In genomic region chr13:78816592-78816991, GRCh38 we compare ENCODE assay signal across 21 cellular contexts.
"Had no signal": no experiment of that assay in that cellular context is flagged by ENCODE, and none has a peak within 500 bp of the region (broad histone marks: within the 10 kb centered on the region; RNA-seq: fewer than 3 reads in every experiment).

No MANE protein-coding gene starts in this region.

- H3K4me1 Mint-ChIP-seq: memory B cell; mesothelial cell of epicardium; natural killer cell; stimulated activated naive B cell treated with anti-CD40 and anti-IgM and Interleukin-4, amounts not matched to agents 10 μg/mL and 1 μg/mL and 100 μg/mL, for 72 hours; stimulated activated naive CD8-positive, alpha-beta T cell treated with anti-CD3 and anti-CD28 coated beads, Interleukin-15, amount 100 ng/mL, for 72 hours had no signal

- H3K36me3 Mint-ChIP-seq: memory B cell; mesothelial cell of epicardium; natural killer cell; stimulated activated naive B cell treated with anti-CD40 and anti-IgM and Interleukin-4, amounts not matched to agents 10 μg/mL and 1 μg/mL and 100 μg/mL, for 72 hours had no signal

- H3K9me3 ChIP-seq: heart left ventricle, left lung, lower lobe of right lung, sigmoid colon, testis, tibial nerve, upper lobe of right lung had no signal

- DNase-seq: cortex of kidney; dorsolateral prefrontal cortex; effector CD8-positive, alpha-beta T cell; heart left ventricle; hypothalamus; left lung; lower lobe of right lung; natural killer cell; posterior cingulate gyrus; sigmoid colon; stimulated activated CD4-positive, alpha-beta T cell treated with anti-CD3 and anti-CD28 coated beads, Interleukin-2, amount 100 ng/mL, for 24 hours; stimulated activated CD4-positive, alpha-beta T cell treated with anti-CD3 and anti-CD28 coated beads, Interleukin-4, amount 100 ng/mL, for 4 hours; stimulated activated naive B cell treated with anti-CD40 and anti-IgM and Interleukin-4, amounts not matched to agents 10 μg/mL and 1 μg/mL and 100 μg/mL, for 72 hours; stimulated activated naive CD8-positive, alpha-beta T cell treated with anti-CD3 and anti-CD28 coated beads, Interleukin-15, amount 100 ng/mL, for 72 hours; testis; upper lobe of right lung had no signal

- H3K27ac ChIP-seq: dorsolateral prefrontal cortex, heart left ventricle, left lung, lower lobe of right lung, sigmoid colon, skin epidermis, testis, tibial nerve, upper lobe of right lung had no signal

- H3K4me3 ChIP-seq: dorsolateral prefrontal cortex, heart left ventricle, left lung, lower lobe of right lung, sigmoid colon, skin epidermis, testis, tibial nerve, upper lobe of right lung had no signal

- H3K27me3 ChIP-seq: sigmoid colon, testis, tibial nerve, upper lobe of right lung had no signal

- H3K27ac Mint-ChIP-seq: memory B cell; mesothelial cell of epicardium; natural killer cell; stimulated activated naive B cell treated with anti-CD40 and anti-IgM and Interleukin-4, amounts not matched to agents 10 μg/mL and 1 μg/mL and 100 μg/mL, for 72 hours; stimulated activated naive CD8-positive, alpha-beta T cell treated with anti-CD3 and anti-CD28 coated beads, Interleukin-15, amount 100 ng/mL, for 72 hours had no signal

- H3K4me3 Mint-ChIP-seq: memory B cell; mesothelial cell of epicardium; natural killer cell; stimulated activated naive B cell treated with anti-CD40 and anti-IgM and Interleukin-4, amounts not matched to agents 10 μg/mL and 1 μg/mL and 100 μg/mL, for 72 hours; stimulated activated naive CD8-positive, alpha-beta T cell treated with anti-CD3 and anti-CD28 coated beads, Interleukin-15, amount 100 ng/mL, for 72 hours had no signal

- H3K36me3 ChIP-seq: heart left ventricle, left lung, lower lobe of right lung, sigmoid colon, tibial nerve, upper lobe of right lung had no signal

- H3K9me3 Mint-ChIP-seq: memory B cell; mesothelial cell of epicardium; stimulated activated naive B cell treated with anti-CD40 and anti-IgM and Interleukin-4, amounts not matched to agents 10 μg/mL and 1 μg/mL and 100 μg/mL, for 72 hours; stimulated activated naive CD8-positive, alpha-beta T cell treated with anti-CD3 and anti-CD28 coated beads, Interleukin-15, amount 100 ng/mL, for 72 hours had no signal

- H3K4me1 ChIP-seq: heart left ventricle, left lung, lower lobe of right lung, sigmoid colon, testis, tibial nerve, upper lobe of right lung had no signal

- ATAC-seq: esophagus mucosa; heart left ventricle; left lung; lower lobe of right lung; natural killer cell; stimulated activated naive B cell treated with anti-CD40 and anti-IgM and Interleukin-4, amounts not matched to agents 10 μg/mL and 1 μg/mL and 100 μg/mL, for 72 hours; stimulated activated naive CD8-positive, alpha-beta T cell treated with anti-CD3 and anti-CD28 coated beads, Interleukin-15, amount 100 ng/mL, for 72 hours; upper lobe of right lung had no signal
